In genomic region chr2:37800176-37800835, GRCh38 we compare ENCODE assay signal across 21 cellular contexts.
"Had no signal": no experiment of that assay in that cellular context is flagged by ENCODE, and none has a peak within 500 bp of the region (broad histone marks: within the 10 kb centered on the region; RNA-seq: fewer than 3 reads in every experiment).

No MANE protein-coding gene starts in this region.

- H3K27ac Mint-ChIP-seq: activated CD4-positive, alpha-beta T cell treated with anti-CD3 and anti-CD28 coated beads for 36 hours; activated CD8-positive, alpha-beta T cell treated with anti-CD3 and anti-CD28 coated beads for 36 hours; activated naive CD4-positive, alpha-beta T cell treated with anti-CD3 and anti-CD28 coated beads for 36 hours; activated T-helper 1 cell treated with anti-CD3 and anti-CD28 coated beads, Interleukin-12 subunit alpha, Interleukin-12 subunit beta, Interleukin-2, Interleukin-4 antibody, amounts not matched to agents 30 ng/mL and 10 ng/mL and 1 ng/mL, durations not matched to agents 14 hours and 24 hours and 36 hours; immature natural killer cell; natural killer cell treated with Interleukin-12 subunit alpha and Interleukin-12 subunit beta and Interleukin-15 and Interleukin-18, amount 100 ng/mL, for 72 hours had no signal

- H3K36me3 Mint-ChIP-seq: immature natural killer cell; natural killer cell treated with Interleukin-12 subunit alpha and Interleukin-12 subunit beta and Interleukin-15 and Interleukin-18, amount 100 ng/mL, for 72 hours had no signal

- H3K27me3 ChIP-seq: colonic mucosa, foreskin keratinocyte, right lobe of liver, transverse colon had no signal

- H3K4me1 ChIP-seq: right lobe of liver had no signal

- ATAC-seq: activated CD4-positive, alpha-beta T cell treated with anti-CD3 and anti-CD28 coated beads for 36 hours; activated CD8-positive, alpha-beta T cell treated with anti-CD3 and anti-CD28 coated beads for 36 hours; foreskin keratinocyte; left colon; natural killer cell treated with Interleukin-12 subunit alpha and Interleukin-12 subunit beta and Interleukin-15 and Interleukin-18, amount 100 ng/mL, for 72 hours; right lobe of liver had no signal

- H3K36me3 ChIP-seq: colonic mucosa, esophagus squamous epithelium, prostate gland, right lobe of liver, transverse colon had no signal

- H3K9me3 ChIP-seq: colonic mucosa, esophagus squamous epithelium, prostate gland, right lobe of liver, transverse colon had no signal

- H3K27ac ChIP-seq: colonic mucosa, esophagus squamous epithelium, foreskin keratinocyte, prostate gland, right lobe of liver, transverse colon, VCaP had no signal

- H3K4me1 Mint-ChIP-seq: immature natural killer cell had no signal

- DNase-seq: activated CD4-positive, alpha-beta T cell treated with anti-CD3 and anti-CD28 coated beads for 36 hours; activated CD8-positive, alpha-beta memory T cell treated with anti-CD3 and anti-CD28 coated beads, Interleukin-2, amount 50 U/mL, for 48 hours; activated CD8-positive, alpha-beta T cell treated with anti-CD3 and anti-CD28 coated beads for 36 hours; activated naive CD4-positive, alpha-beta T cell treated with anti-CD3 and anti-CD28 coated beads for 36 hours; colonic mucosa; esophagus squamous epithelium; foreskin keratinocyte; immature natural killer cell; left colon; nucleus accumbens; right lobe of liver; stimulated activated CD4-positive, alpha-beta T cell treated with anti-CD3 and anti-CD28 coated beads, Interleukin-12 subunit alpha, Interleukin-12 subunit beta, amount 100 ng/mL, for 4 hours; stimulated activated naive CD4-positive, alpha-beta T cell; substantia nigra; T-helper 9 cell; transverse colon had no signal

- H3K27me3 Mint-ChIP-seq: activated CD4-positive, alpha-beta T cell treated with anti-CD3 and anti-CD28 coated beads for 36 hours; activated CD8-positive, alpha-beta T cell treated with anti-CD3 and anti-CD28 coated beads for 36 hours; natural killer cell treated with Interleukin-12 subunit alpha and Interleukin-12 subunit beta and Interleukin-15 and Interleukin-18, amount 100 ng/mL, for 72 hours had no signal

- H3K4me3 ChIP-seq: colonic mucosa, esophagus squamous epithelium, lung, prostate gland, right lobe of liver, transverse colon had no signal

- H3K9me3 Mint-ChIP-seq: activated CD8-positive, alpha-beta T cell treated with anti-CD3 and anti-CD28 coated beads for 36 hours; immature natural killer cell; natural killer cell treated with Interleukin-12 subunit alpha and Interleukin-12 subunit beta and Interleukin-15 and Interleukin-18, amount 100 ng/mL, for 72 hours had no signal

- H3K4me3 Mint-ChIP-seq: activated CD4-positive, alpha-beta T cell treated with anti-CD3 and anti-CD28 coated beads for 36 hours; activated CD8-positive, alpha-beta T cell treated with anti-CD3 and anti-CD28 coated beads for 36 hours; activated naive CD4-positive, alpha-beta T cell treated with anti-CD3 and anti-CD28 coated beads for 36 hours; activated T-helper 1 cell treated with anti-CD3 and anti-CD28 coated beads, Interleukin-12 subunit alpha, Interleukin-12 subunit beta, Interleukin-2, Interleukin-4 antibody, amounts not matched to agents 30 ng/mL and 10 ng/mL and 1 ng/mL, durations not matched to agents 14 hours and 24 hours and 36 hours; immature natural killer cell; natural killer cell treated with Interleukin-12 subunit alpha and Interleukin-12 subunit beta and Interleukin-15 and Interleukin-18, amount 100 ng/mL, for 72 hours had no signal
